In the genomic region with DNA sequence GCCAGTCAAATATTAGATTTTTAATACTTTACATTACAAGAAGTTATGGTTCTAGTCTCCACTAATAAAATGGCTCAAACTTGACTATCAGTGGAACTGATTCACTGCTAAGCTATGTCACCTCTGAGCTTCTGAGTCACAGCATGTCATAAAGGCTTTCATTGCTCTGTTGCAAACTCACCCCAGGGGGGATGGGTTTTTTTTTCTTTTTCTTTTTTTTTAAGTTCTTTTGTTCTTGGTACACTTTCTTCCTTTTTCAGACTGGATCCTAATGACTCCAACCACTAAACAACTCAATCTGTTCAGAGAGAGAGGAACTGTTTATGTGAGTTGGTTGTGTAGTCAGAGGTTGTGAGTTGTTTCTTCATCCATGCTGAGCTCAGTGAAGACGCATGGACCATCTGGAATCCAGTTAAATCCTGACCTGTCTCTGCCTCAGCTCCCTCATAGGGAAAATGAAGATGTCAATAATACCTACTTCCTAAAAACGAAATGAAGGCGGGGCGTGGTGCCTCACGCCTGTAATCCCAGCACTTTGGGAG, we compare ENCODE assay signal across 8 cellular contexts. TPM values are rescaled to one million over a fixed set of nuclear protein-coding genes. Genes with fewer than 3 reads are reported as not detected.
DNase-seq lines count a peak whose midpoint lies in the region; ATAC-seq and TF ChIP-seq lines count a peak whose summit lies in the region.

No MANE protein-coding gene starts in this region.

- no peaks in the 10 kb centered on the region for H3K36me3 Mint-ChIP-seq in dendritic cell treated with granulocyte-macrophage colony-stimulating factor and Interleukin-4, amounts not matched to agents 40 ng/mL and 50 ng/mL, for 4 days (ENCODE audit: low read depth)

- H3K4me1 ChIP-seq in muscle layer of colon (ENCODE audit: insufficient read depth, low read length) = peaks cover 72% of the 10 kb centered on the region

- H3K9ac ChIP-seq in muscle layer of colon (ENCODE audit: low read length) = no peak overlapping the region

- no peaks in the 10 kb centered on the region for H3K9me3 ChIP-seq in muscle layer of colon (ENCODE audit: low read length)

- intact Hi-C loops in dendritic cell treated with granulocyte-macrophage colony-stimulating factor and Interleukin-4, amounts not matched to agents 40 ng/mL and 50 ng/mL, for 4 days (cut with micrococcal nuclease) = no loop called here

- POLR2A ChIA-PET in AG04449 (lab: Yijun Ruan, JAX) = interaction anchor here (0.6 to 4.6 kb wide), 9 partner anchors 9 to 1857 kb away, joined by 3 to 46 read pairs (median 4); a partner anchor contains a TSS

- TF ChIP-seq CTCF in AG04449 (IDR thresholded peaks at IDR 0.05; ENCODE audit: insufficient read depth, low read length, missing control alignments) = no peak
- no peak for TF ChIP-seq CTCF in GM13976 (IDR thresholded peaks at IDR 0.05; ENCODE audit: borderline replicate concordance, control extremely low read depth, extremely low read depth, insufficient read depth, missing control alignments)

- H3K4me1 Mint-ChIP-seq in dendritic cell treated with granulocyte-macrophage colony-stimulating factor and Interleukin-4, amounts not matched to agents 40 ng/mL and 50 ng/mL, for 4 days (ENCODE audit: low read depth) = peaks cover 65% of the 10 kb centered on the region

- CTCF ChIA-PET in AG04449 (lab: Yijun Ruan, JAX) = interaction anchor here (1.8 to 23.6 kb wide), 4 partner anchors 11 to 119 kb away, joined by 6 to 434 read pairs (median 14); a partner anchor contains a TSS

- ATAC-seq in GM19395 (IDR thresholded peaks at IDR 0.05; ENCODE audit: unreplicated experiment) = no peak

- H3K27me3 Mint-ChIP-seq in dendritic cell treated with granulocyte-macrophage colony-stimulating factor and Interleukin-4, amounts not matched to agents 40 ng/mL and 50 ng/mL, for 4 days = no peaks in the 10 kb centered on the region

- H3K27ac ChIP-seq in muscle layer of colon (ENCODE audit: low read depth, low read length) = peak overlapping the region; percentile 55

- peaks cover 13% of the 10 kb centered on the region for H3K36me3 ChIP-seq in muscle layer of colon (ENCODE audit: insufficient read depth, low read length)

- no peak overlapping the region for H3K4me3 Mint-ChIP-seq in dendritic cell treated with granulocyte-macrophage colony-stimulating factor and Interleukin-4, amounts not matched to agents 40 ng/mL and 50 ng/mL, for 4 days

- DNase-seq in AG04449 (ENCODE audit: low read depth, low spot score) (peak; percentile 70), LHCN-M2 (ENCODE audit: low read depth) (peak; percentile 97), GM13976 (ENCODE audit: low spot score) (no peak), globus pallidus (ENCODE audit: low spot score) (no peak), GM19238 (ENCODE audit: insufficient read length, low spot score) (no peak)

- H3K27me3 ChIP-seq in muscle layer of colon (ENCODE audit: control insufficient read depth in 1 of 2, insufficient read depth in 2 of 2, low read length in 2 of 2) = no peaks in the 10 kb centered on the region

- peak overlapping the region; percentile 25 for H3K27ac Mint-ChIP-seq in dendritic cell treated with granulocyte-macrophage colony-stimulating factor and Interleukin-4, amounts not matched to agents 40 ng/mL and 50 ng/mL, for 4 days

- H3K4me3 ChIP-seq in AG04449 (ENCODE audit: low read depth, low read length) (no peak overlapping the region), muscle layer of colon (ENCODE audit: low read depth in 1 of 2, low read length in 2 of 2) (no peak overlapping the region)

- in situ Hi-C loops in GM13976 (cut with MboI; ENCODE audit: low sequenced_read_pairs, unreplicated experiment) = no loop called here

- H3K9me3 Mint-ChIP-seq in dendritic cell treated with granulocyte-macrophage colony-stimulating factor and Interleukin-4, amounts not matched to agents 40 ng/mL and 50 ng/mL, for 4 days = no peaks in the 10 kb centered on the region

RNA-seq across cellular contexts. Expression of a gene that starts 11.0 kb away (rescaled TPM):
- total RNA-seq in LHCN-M2 (2014; rRNA removed) = 164 and 242 TPM in 2 replicates
- polyA plus RNA-seq in LHCN-M2 (2012) = 262 TPM

RNA-seq across cellular contexts. Expression of a gene that starts 25.2 kb away (rescaled TPM):
- total RNA-seq in LHCN-M2 (2014; rRNA removed) = 99.7 and 102 TPM in 2 replicates
- 20.0 TPM for polyA plus RNA-seq in LHCN-M2 (2012)

Comparison
In these comparisons a context has a peak if more than half of its experiments do, and no peak if none do; other contexts are left out.
1. DNase-seq: peak in AG04449 (single experiment) and LHCN-M2 (single experiment); none in GM13976 (single experiment), globus pallidus (single experiment) and GM19238 (single experiment).